In the genomic region with DNA sequence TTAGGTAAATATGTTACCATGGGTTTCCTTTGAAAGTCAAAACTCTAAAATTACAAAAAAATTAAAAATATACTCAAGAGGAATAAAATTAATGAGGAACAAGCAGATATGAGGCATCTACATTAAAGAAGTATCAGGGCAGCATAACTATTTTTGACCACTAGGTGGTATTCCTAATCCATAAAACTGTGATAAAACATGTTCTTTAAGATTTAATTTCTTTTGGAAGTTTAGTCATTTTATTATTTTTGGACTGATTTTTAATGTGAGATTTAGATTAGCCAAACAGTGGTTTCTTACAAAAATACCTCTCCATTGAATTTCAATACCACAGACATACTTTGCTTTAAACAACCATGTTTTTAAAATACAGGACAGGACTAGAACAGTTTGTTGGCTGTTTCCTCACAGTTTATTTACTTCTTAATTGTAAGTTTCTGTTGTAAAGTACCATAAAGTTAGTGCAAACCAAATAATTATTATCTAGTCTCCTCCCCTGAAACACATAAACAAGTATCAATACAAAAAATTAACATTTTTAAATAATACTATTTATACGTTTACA, we compare ENCODE assay signal across 9 cellular contexts. TPM values are rescaled to one million over a fixed set of nuclear protein-coding genes. Genes with fewer than 3 reads are reported as not detected.
A peak's percentile ranks its signal among the peaks of the same experiment; 100 is the strongest.
DNase-seq lines count a peak whose midpoint lies in the region; ATAC-seq and TF ChIP-seq lines count a peak whose summit lies in the region.
"Had no signal": no experiment of that assay in that cellular context is flagged by ENCODE, and none has a peak within 500 bp of the region (broad histone marks: within the 10 kb centered on the region; RNA-seq: fewer than 3 reads in every experiment).

No MANE protein-coding gene starts in this region.

- intact Hi-C loops in breast epithelium (cut with DNase I; ENCODE audit: low total_unique reads) = no loop called here

- no peak overlapping the region for H3K4me2 ChIP-seq in neural cell (ENCODE audit: low read length)
- H3K4me2 ChIP-seq: BLaER1 had no signal

- ATAC-seq in HG03520 (IDR thresholded peaks at IDR 0.05; ENCODE audit: unreplicated experiment) (no peak), GM19035 (IDR thresholded peaks at IDR 0.05; ENCODE audit: unreplicated experiment) (no peak)

- H3K36me3 ChIP-seq in breast epithelium (no peaks in the 10 kb centered on the region), neural cell (ENCODE audit: insufficient read depth, low read length) (no peaks in the 10 kb centered on the region)
- H3K36me3 ChIP-seq: BLaER1 had no signal

- H2AFZ ChIP-seq in neural cell (ENCODE audit: low read depth, low read length) = no peak overlapping the region

- TF ChIP-seq POLR2A in NB4 (IDR thresholded peaks at IDR 0.05; ENCODE audit: extremely low read depth, insufficient read length) (no peak), breast epithelium (IDR thresholded peaks at IDR 0.05) (no peak)

- no peaks in the 10 kb centered on the region for H3F3A ChIP-seq in neural cell (ENCODE audit: insufficient read depth, low read length, poor library complexity, severe bottlenecking)

- TF ChIP-seq EP300 in neural cell (conservative IDR thresholded peaks at IDR 0.05; ENCODE audit: poor library complexity, severe bottlenecking) = no peak

- no peaks in the 10 kb centered on the region for H3K79me2 ChIP-seq in neural cell (replicated peaks; ENCODE audit: insufficient read depth, low read length)

- TF ChIP-seq RAD21 in neural cell (conservative IDR thresholded peaks at IDR 0.05) = peak; percentile 83

- no peaks in the 10 kb centered on the region for H3K27me3 ChIP-seq in breast epithelium
- H3K27me3 ChIP-seq in neural cell (ENCODE audit: insufficient read depth, low read depth, low read length) = no peaks in the 10 kb centered on the region
- H3K27me3 ChIP-seq: BLaER1 had no signal

- H3K4me1 ChIP-seq in breast epithelium = no peaks in the 10 kb centered on the region
- H3K4me1 ChIP-seq: BLaER1 had no signal

- no peak overlapping the region for H3K27ac ChIP-seq in breast epithelium
- no peak overlapping the region for H3K27ac ChIP-seq in neural cell (ENCODE audit: low read length)
- H3K27ac ChIP-seq: BLaER1 had no signal

- no peak overlapping the region for H3K4me3 ChIP-seq in NB4 (ENCODE audit: low read depth, low read length)
- H3K4me3 ChIP-seq in breast epithelium = no peak overlapping the region
- no peak overlapping the region for H3K4me3 ChIP-seq in neural cell (ENCODE audit: low read length)
- H3K4me3 ChIP-seq: BLaER1 had no signal

- H4K20me1 ChIP-seq in neural cell (ENCODE audit: insufficient read depth) = no peaks in the 10 kb centered on the region
- H4K20me1 ChIP-seq: BLaER1 had no signal

- H3K9ac ChIP-seq in neural cell (ENCODE audit: low read length) = no peak overlapping the region
- H3K9ac ChIP-seq: BLaER1 had no signal

- DNase-seq in DMS 273 (lab: John Stamatoyannopoulos, UW; ENCODE audit: unreplicated experiment) (peak; percentile 36), DMS 273 treated with DMSO at 0.1 percent for 48 hours (lab: John Stamatoyannopoulos, UW) (no peak), NB4 (ENCODE audit: low read depth) (peak; percentile 28), breast epithelium (ENCODE audit: low spot score in 2 of 2) (no peak), islet precursor cell (no peak)

- H3K9me3 ChIP-seq in breast epithelium = no peaks in the 10 kb centered on the region
- H3K9me3 ChIP-seq in neural cell (ENCODE audit: low read length) = no peaks in the 10 kb centered on the region

- no peaks in the 10 kb centered on the region for H3K9me2 ChIP-seq in neural cell (ENCODE audit: insufficient read depth, low read length)

- peak; percentile 28 for TF ChIP-seq CTCF in NB4 (IDR thresholded peaks at IDR 0.05; ENCODE audit: low read depth, low read length)
- peak in 2 of 3 donors; percentile 42 to 52 for TF ChIP-seq CTCF in breast epithelium (IDR thresholded peaks at IDR 0.05)
- peak; percentile 78 for TF ChIP-seq CTCF in neural cell (IDR thresholded peaks at IDR 0.05; ENCODE audit: poor library complexity, severe bottlenecking)

TF ChIP-seq in neural cell, 6 proteins besides CTCF, POLR2A, EP300 and RAD21:
- peak; percentile 89 for TF ChIP-seq SMC3 (conservative IDR thresholded peaks at IDR 0.05; ENCODE audit: poor library complexity)
- TF ChIP-seq, protein P1, sequence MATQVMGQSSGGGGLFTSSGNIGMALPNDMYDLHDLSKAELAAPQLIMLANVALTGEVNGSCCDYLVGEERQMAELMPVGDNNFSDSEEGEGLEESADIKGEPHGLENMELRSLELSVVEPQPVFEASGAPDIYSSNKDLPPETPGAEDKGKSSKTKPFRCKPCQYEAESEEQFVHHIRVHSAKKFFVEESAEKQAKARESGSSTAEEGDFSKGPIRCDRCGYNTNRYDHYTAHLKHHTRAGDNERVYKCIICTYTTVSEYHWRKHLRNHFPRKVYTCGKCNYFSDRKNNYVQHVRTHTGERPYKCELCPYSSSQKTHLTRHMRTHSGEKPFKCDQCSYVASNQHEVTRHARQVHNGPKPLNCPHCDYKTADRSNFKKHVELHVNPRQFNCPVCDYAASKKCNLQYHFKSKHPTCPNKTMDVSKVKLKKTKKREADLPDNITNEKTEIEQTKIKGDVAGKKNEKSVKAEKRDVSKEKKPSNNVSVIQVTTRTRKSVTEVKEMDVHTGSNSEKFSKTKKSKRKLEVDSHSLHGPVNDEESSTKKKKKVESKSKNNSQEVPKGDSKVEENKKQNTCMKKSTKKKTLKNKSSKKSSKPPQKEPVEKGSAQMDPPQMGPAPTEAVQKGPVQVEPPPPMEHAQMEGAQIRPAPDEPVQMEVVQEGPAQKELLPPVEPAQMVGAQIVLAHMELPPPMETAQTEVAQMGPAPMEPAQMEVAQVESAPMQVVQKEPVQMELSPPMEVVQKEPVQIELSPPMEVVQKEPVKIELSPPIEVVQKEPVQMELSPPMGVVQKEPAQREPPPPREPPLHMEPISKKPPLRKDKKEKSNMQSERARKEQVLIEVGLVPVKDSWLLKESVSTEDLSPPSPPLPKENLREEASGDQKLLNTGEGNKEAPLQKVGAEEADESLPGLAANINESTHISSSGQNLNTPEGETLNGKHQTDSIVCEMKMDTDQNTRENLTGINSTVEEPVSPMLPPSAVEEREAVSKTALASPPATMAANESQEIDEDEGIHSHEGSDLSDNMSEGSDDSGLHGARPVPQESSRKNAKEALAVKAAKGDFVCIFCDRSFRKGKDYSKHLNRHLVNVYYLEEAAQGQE (IDR thresholded peaks at IDR 0.05; ENCODE audit: borderline replicate concordance) = no peak

RNA-seq across cellular contexts. Expression of a gene that starts 49.8 kb away (rescaled TPM):
- 10 to 100 TPM in 1 of 3 donors, under 1 TPM in 1, not detected in 1; 0.64 to 10.2 TPM for total RNA-seq in breast epithelium
- polyA plus RNA-seq in neural cell = 48.3 and 60.1 TPM in 2 replicates
- 17.3 and 20.4 TPM in 2 replicates for polyA minus RNA-seq in neural cell

Comparison
In these comparisons a context has a peak if more than half of its experiments do, and no peak if none do; other contexts are left out.
1. DNase-seq: peak in DMS 273 (single experiment) and NB4 (single experiment); none in DMS 273 treated with DMSO at 0.1 percent for 48 hours (single experiment), breast epithelium (0 of 2) and islet precursor cell (single experiment).
2. CTCF ChIP-seq: peak in every context shown above with its lines; median percentile 78 in neural cell; 47 in breast epithelium; 28 in NB4.